In the genomic region with DNA sequence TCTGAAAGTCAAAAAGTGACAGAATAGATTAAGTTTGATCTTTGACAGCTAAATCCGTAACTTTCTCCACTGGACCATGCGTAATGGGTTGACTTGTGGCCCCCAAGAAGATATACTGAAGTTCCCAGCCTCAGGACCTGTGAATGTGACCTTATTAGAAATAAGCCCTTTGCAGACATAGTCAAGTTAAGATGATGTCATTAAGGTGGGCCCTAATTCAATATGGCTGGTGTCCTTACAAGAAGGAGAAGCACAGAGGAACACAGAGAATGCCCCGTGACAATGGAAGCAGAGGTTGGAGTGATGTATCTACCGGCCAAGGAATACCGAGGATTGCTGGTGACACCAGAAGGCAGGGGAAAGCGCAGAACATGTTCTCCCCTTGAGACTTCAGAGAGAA, we compare ENCODE assay signal across 37 cellular contexts. TPM values are rescaled to one million over a fixed set of nuclear protein-coding genes. Genes with fewer than 3 reads are reported as not detected.
"Had no signal": no experiment of that assay in that cellular context is flagged by ENCODE, and none has a peak within 500 bp of the region (broad histone marks: within the 10 kb centered on the region; RNA-seq: fewer than 3 reads in every experiment).

No MANE protein-coding gene starts in this region.

- H3K4me3 ChIP-seq: adrenal gland, body of pancreas, breast epithelium had no signal

- H3K9me3 ChIP-seq: adrenal gland, body of pancreas, breast epithelium had no signal

- H3K4me1 ChIP-seq: adrenal gland, body of pancreas, breast epithelium had no signal

- H3K9me3 Mint-ChIP-seq: activated B cell treated with CpG ODN at 0.5 μM for 24 hours; activated CD4-positive, alpha-beta memory T cell treated with anti-CD3 and anti-CD28 coated beads for 36 hours; activated CD4-positive, alpha-beta T cell treated with anti-CD3 and anti-CD28 coated beads, Interleukin-2, amount 10 ng/mL, durations not matched to agents 24 days and 14 days; activated CD8-positive, alpha-beta T cell treated with anti-CD3 and anti-CD28 coated beads for 36 hours; activated naive CD4-positive, alpha-beta T cell treated with anti-CD3 and anti-CD28 coated beads for 36 hours; activated naive CD4-positive, alpha-beta T cell treated with anti-CD3 and anti-CD28 coated beads, Interleukin-2, amount 50 U/mL, for 72 hours; activated naive CD8-positive, alpha-beta T cell treated with anti-CD3 and anti-CD28 coated beads for 36 hours; activated T-cell treated with anti-CD3 and anti-CD28 coated beads, Interleukin-2, amount 50 U/mL, for 4 hours; activated T-cell treated with anti-CD3 and anti-CD28 coated beads, Interleukin-2, amount 50 U/mL, for 72 hours; activated T-helper 1 cell treated with anti-CD3 and anti-CD28 coated beads, Interleukin-12 subunit alpha, Interleukin-12 subunit beta, Interleukin-2, Interleukin-4 antibody, amounts not matched to agents 30 ng/mL and 10 ng/mL and 1 ng/mL, durations not matched to agents 14 hours and 24 hours and 36 hours; activated T-helper 17 cell treated with anti-CD3 and anti-CD28 coated beads, Interleukin-2, amount 50 U/mL, for 72 hours; T-helper 1 cell treated with Interleukin-12 subunit alpha and Interleukin-12 subunit beta and Interleukin-4 antibody, amounts not matched to agents 30 μg/mL and 1 μg/mL, for 36 hours; T-helper 2 cell treated with Interferon-gamma antibody and Interleukin-4, amounts not matched to agents 5 μg/mL and 100 μg/mL, for 36 hours had no signal

- H3K27ac Mint-ChIP-seq: activated B cell treated with CpG ODN at 0.5 μM for 24 hours; activated CD4-positive, alpha-beta memory T cell treated with anti-CD3 and anti-CD28 coated beads for 36 hours; activated CD4-positive, alpha-beta T cell treated with anti-CD3 and anti-CD28 coated beads, Interleukin-2, amount 10 ng/mL, durations not matched to agents 24 days and 14 days; activated CD8-positive, alpha-beta T cell treated with anti-CD3 and anti-CD28 coated beads for 36 hours; activated naive CD4-positive, alpha-beta T cell treated with anti-CD3 and anti-CD28 coated beads for 36 hours; activated naive CD4-positive, alpha-beta T cell treated with anti-CD3 and anti-CD28 coated beads, Interleukin-2, amount 50 U/mL, for 72 hours; activated naive CD8-positive, alpha-beta T cell treated with anti-CD3 and anti-CD28 coated beads for 36 hours; activated T-cell treated with anti-CD3 and anti-CD28 coated beads, Interleukin-2, amount 50 U/mL, for 72 hours; activated T-helper 1 cell treated with anti-CD3 and anti-CD28 coated beads, Interleukin-12 subunit alpha, Interleukin-12 subunit beta, Interleukin-2, Interleukin-4 antibody, amounts not matched to agents 30 ng/mL and 10 ng/mL and 1 ng/mL, durations not matched to agents 14 hours and 24 hours and 36 hours; activated T-helper 17 cell treated with anti-CD3 and anti-CD28 coated beads, Interleukin-2, amount 50 U/mL, for 72 hours; T-helper 1 cell treated with Interleukin-12 subunit alpha and Interleukin-12 subunit beta and Interleukin-4 antibody, amounts not matched to agents 30 μg/mL and 1 μg/mL, for 36 hours; T-helper 2 cell treated with Interferon-gamma antibody and Interleukin-4, amounts not matched to agents 5 μg/mL and 100 μg/mL, for 36 hours had no signal

- H3K27ac ChIP-seq: adrenal gland, body of pancreas, brain microvascular endothelial cell, breast epithelium, VCaP had no signal

- H3K36me3 ChIP-seq: adrenal gland, brain microvascular endothelial cell, breast epithelium had no signal

- H3K36me3 Mint-ChIP-seq: activated CD4-positive, alpha-beta memory T cell treated with anti-CD3 and anti-CD28 coated beads for 36 hours; activated naive CD4-positive, alpha-beta T cell treated with anti-CD3 and anti-CD28 coated beads, Interleukin-2, amount 50 U/mL, for 72 hours; activated naive CD8-positive, alpha-beta T cell treated with anti-CD3 and anti-CD28 coated beads for 36 hours had no signal

- DNase-seq: activated B cell treated with CpG ODN at 0.5 μM for 24 hours; activated CD4-positive, alpha-beta memory T cell treated with anti-CD3 and anti-CD28 coated beads for 36 hours; activated CD4-positive, alpha-beta T cell treated with anti-CD3 and anti-CD28 coated beads for 4 hours; activated CD4-positive, alpha-beta T cell treated with anti-CD3 and anti-CD28 coated beads, Interleukin-2, amount 10 ng/mL, durations not matched to agents 24 days and 14 days; activated CD4-positive, alpha-beta T cell treated with anti-CD3 and anti-CD28 coated beads, Interleukin-2, amount 50 U/mL, for 1 hour; activated CD4-positive, alpha-beta T cell treated with anti-CD3 and anti-CD28 coated beads, Interleukin-2, amount 50 U/mL, for 4 hours; activated CD4-positive, CD25-positive, alpha-beta regulatory T cell treated with anti-CD3 and anti-CD28 coated beads, Interleukin-2, amount 50 U/mL, for 72 hours; activated CD8-positive, alpha-beta memory T cell treated with anti-CD3 and anti-CD28 coated beads, Interleukin-2, amount 50 U/mL, for 4 hours; activated CD8-positive, alpha-beta T cell treated with anti-CD3 and anti-CD28 coated beads for 36 hours; activated effector memory CD4-positive, alpha-beta T cell treated with anti-CD3 and anti-CD28 coated beads, Interleukin-2, amount 50 U/mL, for 16 hours; activated gamma-delta T cell treated with Interleukin-2 at 50 U/mL for 16 hours; activated naive CD4-positive, alpha-beta T cell; activated naive CD4-positive, alpha-beta T cell treated with anti-CD3 and anti-CD28 coated beads for 36 hours; activated naive CD4-positive, alpha-beta T cell treated with anti-CD3 and anti-CD28 coated beads, Interleukin-2, amount 50 U/mL, for 16 hours; activated naive CD8-positive, alpha-beta T cell treated with anti-CD3 and anti-CD28 coated beads for 36 hours; activated T-cell treated with anti-CD3 and anti-CD28 coated beads for 4 hours; activated T-cell treated with anti-CD3 and anti-CD28 coated beads, Interleukin-2, amount 50 U/mL, for 1 hour; activated T-cell treated with anti-CD3 and anti-CD28 coated beads, Interleukin-2, amount 50 U/mL, for 4 hours; activated T-cell treated with anti-CD3 and anti-CD28 coated beads, Interleukin-2, amount 50 U/mL, for 72 hours; adrenal gland; amniotic stem cell; aorta; body of pancreas; brain microvascular endothelial cell; central memory CD4-positive, alpha-beta T cell; T-helper 1 cell; T-helper 2 cell; T-helper 9 cell had no signal

- ATAC-seq: activated CD8-positive, alpha-beta T cell treated with anti-CD3 and anti-CD28 coated beads for 36 hours; activated naive CD4-positive, alpha-beta T cell treated with anti-CD3 and anti-CD28 coated beads, Interleukin-2, amount 50 U/mL, for 72 hours; activated T-cell treated with anti-CD3 and anti-CD28 coated beads, Interleukin-2, amount 50 U/mL, for 4 hours; activated T-cell treated with anti-CD3 and anti-CD28 coated beads, Interleukin-2, amount 50 U/mL, for 72 hours; activated T-helper 17 cell treated with anti-CD3 and anti-CD28 coated beads, Interleukin-2, amount 50 U/mL, for 72 hours; body of pancreas had no signal

- H3K27me3 ChIP-seq: adrenal gland, body of pancreas, brain microvascular endothelial cell, breast epithelium had no signal

- FAIRE-seq: astrocyte, TTC549 had no signal

- H3K4me3 Mint-ChIP-seq: activated B cell treated with CpG ODN at 0.5 μM for 24 hours; activated CD4-positive, alpha-beta memory T cell treated with anti-CD3 and anti-CD28 coated beads for 36 hours; activated CD4-positive, alpha-beta T cell treated with anti-CD3 and anti-CD28 coated beads, Interleukin-2, amount 10 ng/mL, durations not matched to agents 24 days and 14 days; activated CD8-positive, alpha-beta T cell treated with anti-CD3 and anti-CD28 coated beads for 36 hours; activated naive CD4-positive, alpha-beta T cell treated with anti-CD3 and anti-CD28 coated beads for 36 hours; activated naive CD8-positive, alpha-beta T cell treated with anti-CD3 and anti-CD28 coated beads for 36 hours; activated T-cell treated with anti-CD3 and anti-CD28 coated beads, Interleukin-2, amount 50 U/mL, for 4 hours; activated T-cell treated with anti-CD3 and anti-CD28 coated beads, Interleukin-2, amount 50 U/mL, for 72 hours; activated T-helper 1 cell treated with anti-CD3 and anti-CD28 coated beads, Interleukin-12 subunit alpha, Interleukin-12 subunit beta, Interleukin-2, Interleukin-4 antibody, amounts not matched to agents 30 ng/mL and 10 ng/mL and 1 ng/mL, durations not matched to agents 14 hours and 24 hours and 36 hours; activated T-helper 17 cell treated with anti-CD3 and anti-CD28 coated beads, Interleukin-2, amount 50 U/mL, for 72 hours; T-helper 1 cell treated with Interleukin-12 subunit alpha and Interleukin-12 subunit beta and Interleukin-4 antibody, amounts not matched to agents 30 μg/mL and 1 μg/mL, for 36 hours; T-helper 2 cell treated with Interferon-gamma antibody and Interleukin-4, amounts not matched to agents 5 μg/mL and 100 μg/mL, for 36 hours had no signal

- H3K4me1 Mint-ChIP-seq: activated B cell treated with CpG ODN at 0.5 μM for 24 hours; activated CD4-positive, alpha-beta T cell treated with anti-CD3 and anti-CD28 coated beads, Interleukin-2, amount 10 ng/mL, durations not matched to agents 24 days and 14 days; activated naive CD8-positive, alpha-beta T cell treated with anti-CD3 and anti-CD28 coated beads for 36 hours; activated T-helper 17 cell treated with anti-CD3 and anti-CD28 coated beads, Interleukin-2, amount 50 U/mL, for 72 hours had no signal

RNA-seq across cellular contexts. Expression of a gene that starts 14.4 kb away (rescaled TPM):
- total RNA-seq: activated B cell treated with CpG ODN at 0.5 μM for 24 hours; activated naive CD4-positive, alpha-beta T cell treated with anti-CD3 and anti-CD28 coated beads for 36 hours; body of pancreas had no signal
